In the genomic region with DNA sequence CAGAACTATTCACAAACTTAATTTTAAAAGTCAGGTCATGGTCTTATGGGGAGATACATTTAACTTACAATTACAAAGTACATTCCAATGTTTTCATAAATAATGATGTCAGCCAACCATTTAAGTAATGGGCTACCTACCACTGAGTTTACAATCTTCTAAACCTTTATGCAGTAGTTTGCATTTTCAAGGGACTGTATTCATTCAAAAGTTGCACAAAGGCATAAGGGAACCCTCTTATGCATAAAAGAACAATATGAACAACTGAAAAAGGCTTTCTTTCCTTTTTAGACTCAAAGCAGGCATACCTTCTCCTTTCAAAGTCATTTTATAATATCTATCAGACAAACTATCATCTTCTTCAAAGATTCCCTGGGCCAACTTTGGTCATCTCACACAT, we compare ENCODE assay signal across 25 cellular contexts.
"Had no signal": no experiment of that assay in that cellular context is flagged by ENCODE, and none has a peak within 500 bp of the region (broad histone marks: within the 10 kb centered on the region; RNA-seq: fewer than 3 reads in every experiment).

No MANE protein-coding gene starts in this region.

- H3K4me3 ChIP-seq: colonic mucosa, esophagus squamous epithelium, gastrocnemius medialis, heart right ventricle, left lung, lower lobe of right lung, mucosa of descending colon had no signal

- H3K4me3 Mint-ChIP-seq: dendritic cell treated with granulocyte-macrophage colony-stimulating factor and Interleukin-4, amounts not matched to agents 40 ng/mL and 50 ng/mL, for 4 days; effector memory CD8-positive, alpha-beta T cell; endodermal cell; mesothelial cell of epicardium; naive B cell had no signal

- H3K27me3 ChIP-seq: colonic mucosa, esophagus squamous epithelium, gastrocnemius medialis, heart right ventricle, left lung had no signal

- H3K4me1 ChIP-seq: colonic mucosa, esophagus squamous epithelium, gastrocnemius medialis, left lung, lower lobe of right lung had no signal

- H3K27ac Mint-ChIP-seq: dendritic cell treated with granulocyte-macrophage colony-stimulating factor and Interleukin-4, amounts not matched to agents 40 ng/mL and 50 ng/mL, for 4 days; effector memory CD8-positive, alpha-beta T cell; mesothelial cell of epicardium had no signal

- ATAC-seq: effector memory CD8-positive, alpha-beta T cell; esophagus mucosa; gastrocnemius medialis; heart right ventricle; left cardiac atrium; left lung; left ventricle myocardium superior; lower lobe of right lung; mucosa of descending colon had no signal

- DNase-seq: colonic mucosa; cortex of kidney; effector CD8-positive, alpha-beta T cell; effector memory CD8-positive, alpha-beta T cell; endodermal cell; erythroblast; esophagus squamous epithelium; foreskin fibroblast; foreskin melanocyte; gastrocnemius medialis; glutamatergic neuron; head of caudate nucleus; heart right ventricle; hippocampal formation; left cardiac atrium; left lung; left ventricle myocardium superior; lower lobe of right lung; mesenchymal stem cell; mucosa of descending colon; naive B cell had no signal

- H3K36me3 ChIP-seq: colonic mucosa, esophagus squamous epithelium, gastrocnemius medialis, heart right ventricle, left lung, lower lobe of right lung had no signal

- H3K4me1 Mint-ChIP-seq: naive B cell had no signal

- H3K9me3 ChIP-seq: colonic mucosa, gastrocnemius medialis had no signal

- H3K27ac ChIP-seq: colonic mucosa, epithelial cell of prostate, esophagus squamous epithelium, gastrocnemius medialis, heart right ventricle, left lung, lower lobe of right lung had no signal

- H3K27me3 Mint-ChIP-seq: dendritic cell treated with granulocyte-macrophage colony-stimulating factor and Interleukin-4, amounts not matched to agents 40 ng/mL and 50 ng/mL, for 4 days; effector memory CD8-positive, alpha-beta T cell; naive B cell had no signal
